In genomic region chr6:82458705-82459104, GRCh38 we compare ENCODE assay signal across 2 cellular contexts.
TF ChIP-seq lines count a peak whose summit lies in the region.

No MANE protein-coding gene starts in this region.

TF ChIP-seq in GM23338, 12 proteins besides CTCF, POLR2A, EP300 and RAD21 (continued from another document):
- TF ChIP-seq CREB1 (CRISPR knock-in tag; IDR thresholded peaks at IDR 0.05; ENCODE audit: low read depth) (no peak), REST (IDR thresholded peaks at IDR 0.05; ENCODE audit: unreplicated experiment) (no peak), STAT1 (IDR thresholded peaks at IDR 0.05; ENCODE audit: unreplicated experiment) (no peak), NANOG (IDR thresholded peaks at IDR 0.05; ENCODE audit: borderline replicate concordance) (no peak), EZH2 (IDR thresholded peaks at IDR 0.05; ENCODE audit: low read depth, unreplicated experiment) (no peak), ZNF331 (CRISPR knock-in tag; IDR thresholded peaks at IDR 0.05; ENCODE audit: low read depth) (no peak), POLR2AphosphoS5 (IDR thresholded peaks at IDR 0.05; ENCODE audit: low read depth) (no peak), ZNF114 (CRISPR knock-in tag; IDR thresholded peaks at IDR 0.05) (no peak), EZH2phosphoT487 (IDR thresholded peaks at IDR 0.05; ENCODE audit: unreplicated experiment) (no peak)
- TF ChIP-seq, protein P1, sequence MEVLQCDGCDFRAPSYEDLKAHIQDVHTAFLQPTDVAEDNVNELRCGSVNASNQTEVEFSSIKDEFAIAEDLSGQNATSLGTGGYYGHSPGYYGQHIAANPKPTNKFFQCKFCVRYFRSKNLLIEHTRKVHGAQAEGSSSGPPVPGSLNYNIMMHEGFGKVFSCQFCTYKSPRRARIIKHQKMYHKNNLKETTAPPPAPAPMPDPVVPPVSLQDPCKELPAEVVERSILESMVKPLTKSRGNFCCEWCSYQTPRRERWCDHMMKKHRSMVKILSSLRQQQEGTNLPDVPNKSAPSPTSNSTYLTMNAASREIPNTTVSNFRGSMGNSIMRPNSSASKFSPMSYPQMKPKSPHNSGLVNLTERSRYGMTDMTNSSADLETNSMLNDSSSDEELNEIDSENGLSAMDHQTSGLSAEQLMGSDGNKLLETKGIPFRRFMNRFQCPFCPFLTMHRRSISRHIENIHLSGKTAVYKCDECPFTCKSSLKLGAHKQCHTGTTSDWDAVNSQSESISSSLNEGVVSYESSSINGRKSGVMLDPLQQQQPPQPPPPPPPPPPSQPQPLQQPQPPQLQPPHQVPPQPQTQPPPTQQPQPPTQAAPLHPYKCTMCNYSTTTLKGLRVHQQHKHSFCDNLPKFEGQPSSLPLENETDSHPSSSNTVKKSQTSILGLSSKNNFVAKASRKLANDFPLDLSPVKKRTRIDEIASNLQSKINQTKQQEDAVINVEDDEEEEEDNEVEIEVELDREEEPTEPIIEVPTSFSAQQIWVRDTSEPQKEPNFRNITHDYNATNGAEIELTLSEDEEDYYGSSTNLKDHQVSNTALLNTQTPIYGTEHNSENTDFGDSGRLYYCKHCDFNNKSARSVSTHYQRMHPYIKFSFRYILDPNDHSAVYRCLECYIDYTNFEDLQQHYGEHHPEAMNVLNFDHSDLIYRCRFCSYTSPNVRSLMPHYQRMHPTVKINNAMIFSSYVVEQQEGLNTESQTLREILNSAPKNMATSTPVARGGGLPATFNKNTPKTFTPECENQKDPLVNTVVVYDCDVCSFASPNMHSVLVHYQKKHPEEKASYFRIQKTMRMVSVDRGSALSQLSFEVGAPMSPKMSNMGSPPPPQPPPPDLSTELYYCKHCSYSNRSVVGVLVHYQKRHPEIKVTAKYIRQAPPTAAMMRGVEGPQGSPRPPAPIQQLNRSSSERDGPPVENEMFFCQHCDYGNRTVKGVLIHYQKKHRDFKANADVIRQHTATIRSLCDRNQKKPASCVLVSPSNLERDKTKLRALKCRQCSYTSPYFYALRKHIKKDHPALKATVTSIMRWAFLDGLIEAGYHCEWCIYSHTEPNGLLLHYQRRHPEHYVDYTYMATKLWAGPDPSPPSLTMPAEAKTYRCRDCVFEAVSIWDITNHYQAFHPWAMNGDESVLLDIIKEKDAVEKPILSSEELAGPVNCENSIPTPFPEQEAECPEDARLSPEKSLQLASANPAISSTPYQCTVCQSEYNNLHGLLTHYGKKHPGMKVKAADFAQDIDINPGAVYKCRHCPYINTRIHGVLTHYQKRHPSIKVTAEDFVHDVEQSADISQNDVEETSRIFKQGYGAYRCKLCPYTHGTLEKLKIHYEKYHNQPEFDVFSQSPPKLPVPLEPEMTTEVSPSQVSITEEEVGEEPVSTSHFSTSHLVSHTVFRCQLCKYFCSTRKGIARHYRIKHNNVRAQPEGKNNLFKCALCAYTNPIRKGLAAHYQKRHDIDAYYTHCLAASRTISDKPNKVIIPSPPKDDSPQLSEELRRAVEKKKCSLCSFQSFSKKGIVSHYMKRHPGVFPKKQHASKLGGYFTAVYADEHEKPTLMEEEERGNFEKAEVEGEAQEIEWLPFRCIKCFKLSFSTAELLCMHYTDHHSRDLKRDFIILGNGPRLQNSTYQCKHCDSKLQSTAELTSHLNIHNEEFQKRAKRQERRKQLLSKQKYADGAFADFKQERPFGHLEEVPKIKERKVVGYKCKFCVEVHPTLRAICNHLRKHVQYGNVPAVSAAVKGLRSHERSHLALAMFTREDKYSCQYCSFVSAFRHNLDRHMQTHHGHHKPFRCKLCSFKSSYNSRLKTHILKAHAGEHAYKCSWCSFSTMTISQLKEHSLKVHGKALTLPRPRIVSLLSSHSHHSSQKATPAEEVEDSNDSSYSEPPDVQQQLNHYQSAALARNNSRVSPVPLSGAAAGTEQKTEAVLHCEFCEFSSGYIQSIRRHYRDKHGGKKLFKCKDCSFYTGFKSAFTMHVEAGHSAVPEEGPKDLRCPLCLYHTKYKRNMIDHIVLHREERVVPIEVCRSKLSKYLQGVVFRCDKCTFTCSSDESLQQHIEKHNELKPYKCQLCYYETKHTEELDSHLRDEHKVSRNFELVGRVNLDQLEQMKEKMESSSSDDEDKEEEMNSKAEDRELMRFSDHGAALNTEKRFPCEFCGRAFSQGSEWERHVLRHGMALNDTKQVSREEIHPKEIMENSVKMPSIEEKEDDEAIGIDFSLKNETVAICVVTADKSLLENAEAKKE (CRISPR knock-in tag; IDR thresholded peaks at IDR 0.05), result no peak
- TF ChIP-seq, protein P2, sequence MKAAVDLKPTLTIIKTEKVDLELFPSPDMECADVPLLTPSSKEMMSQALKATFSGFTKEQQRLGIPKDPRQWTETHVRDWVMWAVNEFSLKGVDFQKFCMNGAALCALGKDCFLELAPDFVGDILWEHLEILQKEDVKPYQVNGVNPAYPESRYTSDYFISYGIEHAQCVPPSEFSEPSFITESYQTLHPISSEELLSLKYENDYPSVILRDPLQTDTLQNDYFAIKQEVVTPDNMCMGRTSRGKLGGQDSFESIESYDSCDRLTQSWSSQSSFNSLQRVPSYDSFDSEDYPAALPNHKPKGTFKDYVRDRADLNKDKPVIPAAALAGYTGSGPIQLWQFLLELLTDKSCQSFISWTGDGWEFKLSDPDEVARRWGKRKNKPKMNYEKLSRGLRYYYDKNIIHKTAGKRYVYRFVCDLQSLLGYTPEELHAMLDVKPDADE (IDR thresholded peaks at IDR 0.05), result no peak

TF ChIP-seq in K562, 482 proteins besides CTCF, POLR2A, EP300 and RAD21:
- TF ChIP-seq ZBTB9 (CRISPR knock-in tag; IDR thresholded peaks at IDR 0.05) (no peak), MAFG (tag; conservative IDR thresholded peaks at IDR 0.05) (peak; percentile 85), MAFK (IDR thresholded peaks at IDR 0.05; ENCODE audit: low read length) (peak; percentile 89), ZNF316 (IDR thresholded peaks at IDR 0.05) (peak; percentile 83), HDAC1 (IDR thresholded peaks at IDR 0.05) (no peak), C11orf30 (IDR thresholded peaks at IDR 0.05; ENCODE audit: low read depth) (peak; percentile 81), COPS2 (conservative IDR thresholded peaks at IDR 0.05) (no peak), MAFF (IDR thresholded peaks at IDR 0.05; ENCODE audit: low read length) (peak; percentile 83), ZNF146 (CRISPR knock-in tag; IDR thresholded peaks at IDR 0.05; ENCODE audit: unreplicated experiment) (no peak)
- TF ChIP-seq, protein P3, sequence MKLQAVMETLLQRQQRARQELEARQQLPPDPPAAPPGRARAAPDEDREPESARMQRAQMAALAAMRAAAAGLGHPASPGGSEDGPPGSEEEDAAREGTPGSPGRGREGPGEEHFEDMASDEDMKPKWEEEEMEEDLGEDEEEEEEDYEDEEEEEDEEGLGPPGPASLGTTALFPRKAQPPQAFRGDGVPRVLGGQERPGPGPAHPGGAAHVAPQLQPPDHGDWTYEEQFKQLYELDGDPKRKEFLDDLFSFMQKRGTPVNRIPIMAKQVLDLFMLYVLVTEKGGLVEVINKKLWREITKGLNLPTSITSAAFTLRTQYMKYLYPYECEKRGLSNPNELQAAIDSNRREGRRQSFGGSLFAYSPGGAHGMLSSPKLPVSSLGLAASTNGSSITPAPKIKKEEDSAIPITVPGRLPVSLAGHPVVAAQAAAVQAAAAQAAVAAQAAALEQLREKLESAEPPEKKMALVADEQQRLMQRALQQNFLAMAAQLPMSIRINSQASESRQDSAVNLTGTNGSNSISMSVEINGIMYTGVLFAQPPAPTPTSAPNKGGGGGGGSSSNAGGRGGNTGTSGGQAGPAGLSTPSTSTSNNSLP (IDR thresholded peaks at IDR 0.05; ENCODE audit: borderline replicate concordance, low read depth, low read length), result no peak
- TF ChIP-seq, protein P4, sequence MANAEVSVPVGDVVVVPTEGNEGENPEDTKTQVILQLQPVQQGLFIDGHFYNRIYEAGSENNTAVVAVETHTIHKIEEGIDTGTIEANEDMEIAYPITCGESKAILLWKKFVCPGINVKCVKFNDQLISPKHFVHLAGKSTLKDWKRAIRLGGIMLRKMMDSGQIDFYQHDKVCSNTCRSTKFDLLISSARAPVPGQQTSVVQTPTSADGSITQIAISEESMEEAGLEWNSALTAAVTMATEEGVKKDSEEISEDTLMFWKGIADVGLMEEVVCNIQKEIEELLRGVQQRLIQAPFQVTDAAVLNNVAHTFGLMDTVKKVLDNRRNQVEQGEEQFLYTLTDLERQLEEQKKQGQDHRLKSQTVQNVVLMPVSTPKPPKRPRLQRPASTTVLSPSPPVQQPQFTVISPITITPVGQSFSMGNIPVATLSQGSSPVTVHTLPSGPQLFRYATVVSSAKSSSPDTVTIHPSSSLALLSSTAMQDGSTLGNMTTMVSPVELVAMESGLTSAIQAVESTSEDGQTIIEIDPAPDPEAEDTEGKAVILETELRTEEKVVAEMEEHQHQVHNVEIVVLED (CRISPR knock-in tag; IDR thresholded peaks at IDR 0.05), result no peak
- TF ChIP-seq, protein P5, sequence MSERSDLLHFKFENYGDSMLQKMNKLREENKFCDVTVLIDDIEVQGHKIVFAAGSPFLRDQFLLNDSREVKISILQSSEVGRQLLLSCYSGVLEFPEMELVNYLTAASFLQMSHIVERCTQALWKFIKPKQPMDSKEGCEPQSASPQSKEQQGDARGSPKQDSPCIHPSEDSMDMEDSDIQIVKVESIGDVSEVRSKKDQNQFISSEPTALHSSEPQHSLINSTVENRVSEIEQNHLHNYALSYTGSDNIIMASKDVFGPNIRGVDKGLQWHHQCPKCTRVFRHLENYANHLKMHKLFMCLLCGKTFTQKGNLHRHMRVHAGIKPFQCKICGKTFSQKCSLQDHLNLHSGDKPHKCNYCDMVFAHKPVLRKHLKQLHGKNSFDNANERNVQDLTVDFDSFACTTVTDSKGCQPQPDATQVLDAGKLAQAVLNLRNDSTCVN (CRISPR knock-in tag; IDR thresholded peaks at IDR 0.05), result no peak
